ENCODE assay signal across 1 cellular context in genomic region chr11:2724653-2725366, GRCh38.
TF ChIP-seq lines count a peak whose summit lies in the region.

No MANE protein-coding gene starts in this region.

TF ChIP-seq in H1, 55 proteins besides CTCF, POLR2A, EP300 and RAD21 (continued from another document):
- TF ChIP-seq KDM4A (IDR thresholded peaks at IDR 0.05; ENCODE audit: low read depth, low read length, severe bottlenecking) (no peak), CTBP2 (IDR thresholded peaks at IDR 0.05; ENCODE audit: borderline replicate concordance, insufficient read depth, insufficient read length, low read length) (no peak), GTF2F1 (IDR thresholded peaks at IDR 0.05; ENCODE audit: borderline replicate concordance, low read depth, low read length) (no peak), NRF1 (IDR thresholded peaks at IDR 0.05; ENCODE audit: low read depth, low read length) (no peak), MAFK (IDR thresholded peaks at IDR 0.05; ENCODE audit: low read depth, low read length) (no peak), SIX5 (IDR thresholded peaks at IDR 0.05; ENCODE audit: low read depth, low read length) (no peak), SRF (IDR thresholded peaks at IDR 0.05; ENCODE audit: low read depth, low read length) (no peak), TCF12 (IDR thresholded peaks at IDR 0.05; ENCODE audit: low read depth, low read length) (no peak), CBX8 (IDR thresholded peaks at IDR 0.05; ENCODE audit: borderline replicate concordance, low read depth, low read length) (no peak), ASH2L (IDR thresholded peaks at IDR 0.05; ENCODE audit: low read length) (no peak), ZNF274 (IDR thresholded peaks at IDR 0.05; ENCODE audit: borderline replicate concordance, extremely low read depth, low read length) (no peak), FOSL1 (IDR thresholded peaks at IDR 0.05; ENCODE audit: insufficient read depth, low read depth, low read length) (no peak), BCL11A (IDR thresholded peaks at IDR 0.05; ENCODE audit: low read depth in 2 of 2, low read length in 2 of 2) (no peak)
TF ChIP-seq in H1: peak in this region for 0.
